In genomic region chr1:1374068-1374860, GRCh38 we compare ENCODE assay signal across 6 cellular contexts. TPM values are rescaled to one million over a fixed set of nuclear protein-coding genes. Genes with fewer than 3 reads are reported as not detected.
DNase-seq lines count a peak whose midpoint lies in the region; ATAC-seq and TF ChIP-seq lines count a peak whose summit lies in the region.

No MANE protein-coding gene starts in this region.

- H3K27ac ChIP-seq in BLaER1 treated with 17β-estradiol and CSF1 and Interleukin-3, amounts not matched to agents 10 nM and 100 nM, result peak overlapping the region; percentile 89 to 98 (median 95)
- H3K27ac ChIP-seq in prostate gland, result peak overlapping the region; percentile 88 to 91

- ATAC-seq in HG03280 (IDR thresholded peaks at IDR 0.05; ENCODE audit: unreplicated experiment), result peak; percentile 4
- ATAC-seq in GM21717 (IDR thresholded peaks at IDR 0.05; ENCODE audit: unreplicated experiment), result no peak

- intact Hi-C loops in prostate gland (cut with DNase I), result loop anchor here (5.0 kb wide), 1 partner anchor 252 kb away; no protein-coding TSS in a partner anchor

- H3K27me3 ChIP-seq in BLaER1 treated with 17β-estradiol and CSF1 and Interleukin-3, amounts not matched to agents 10 nM and 100 nM, result no peaks in the 10 kb centered on the region
- no peaks in the 10 kb centered on the region for H3K27me3 ChIP-seq in prostate gland (replicated peaks; ENCODE audit: insufficient read depth)

- peaks cover 46 to 60% (median 59%) of the 10 kb centered on the region in 10 experiments for H3K4me1 ChIP-seq in BLaER1 treated with 17β-estradiol and CSF1 and Interleukin-3, amounts not matched to agents 10 nM and 100 nM
- peaks cover 17% of the 10 kb centered on the region for H3K4me1 ChIP-seq in prostate gland (replicated peaks)

- DNase-seq in dermis blood vessel endothelial cell (peak; percentile 32), prostate gland (ENCODE audit: low spot score) (no peak), AML-193 (lab: John Stamatoyannopoulos, UW) (no peak)

- peaks cover 4 to 45% (median 41%) of the 10 kb centered on the region in 11 experiments; a peak in 21 of 22 replicates for H4K20me1 ChIP-seq in BLaER1 treated with 17β-estradiol and CSF1 and Interleukin-3, amounts not matched to agents 10 nM and 100 nM

- no peak for TF ChIP-seq POLR2A in prostate gland (IDR thresholded peaks at IDR 0.05)

- 22% methylated on average over 49 of the region's 56 CpGs for WGBS in prostate gland

- no peak for TF ChIP-seq CTCF in prostate gland (IDR thresholded peaks at IDR 0.05)

- peak overlapping the region; percentile 95 to 100 (median 100) for H3K4me2 ChIP-seq in BLaER1 treated with 17β-estradiol and CSF1 and Interleukin-3, amounts not matched to agents 10 nM and 100 nM

- no peaks in the 10 kb centered on the region for H3K9me3 ChIP-seq in BLaER1 treated with 17β-estradiol and CSF1 and Interleukin-3, amounts not matched to agents 10 nM and 100 nM (replicated peaks in 1 of 11)
- H3K9me3 ChIP-seq in prostate gland, result no peaks in the 10 kb centered on the region

- peak overlapping the region; percentile 80 to 100 (median 96) for H3K4me3 ChIP-seq in BLaER1 treated with 17β-estradiol and CSF1 and Interleukin-3, amounts not matched to agents 10 nM and 100 nM
- peak overlapping the region; percentile 96 to 98 for H3K4me3 ChIP-seq in prostate gland

- H3K9ac ChIP-seq in BLaER1 treated with 17β-estradiol and CSF1 and Interleukin-3, amounts not matched to agents 10 nM and 100 nM, result peak overlapping the region; percentile 91 to 99 (median 98)

- peaks cover 8 to 34% (median 20%) of the 10 kb centered on the region in 11 experiments for H3K36me3 ChIP-seq in BLaER1 treated with 17β-estradiol and CSF1 and Interleukin-3, amounts not matched to agents 10 nM and 100 nM
- H3K36me3 ChIP-seq in prostate gland, result no peaks in the 10 kb centered on the region

RNA-seq across cellular contexts. Expression of gene AURKAIP1, which starts 0.7 kb away (rescaled TPM):
- total RNA-seq in dermis blood vessel endothelial cell (80.2 and 106 TPM in 2 replicates), prostate gland (100 to 1,000 TPM; 152 to 161 TPM)

RNA-seq across cellular contexts. Expression of gene MXRA8, which starts 15.9 kb away (rescaled TPM):
- 0.56 and 1.7 TPM in 2 replicates for total RNA-seq in dermis blood vessel endothelial cell
- total RNA-seq in prostate gland, result 100 to 1,000 TPM in 1 of 2 donors, 10 to 100 TPM in 1; 39.0 to 152 TPM

RNA-seq across cellular contexts. Expression of gene CCNL2, which starts 24.9 kb away (rescaled TPM):
- total RNA-seq in dermis blood vessel endothelial cell (71.1 and 183 TPM in 2 replicates), prostate gland (100 to 1,000 TPM; 116 to 242 TPM)

RNA-seq across cellular contexts. Expression of gene DVL1, which starts 25.0 kb away (rescaled TPM):
- total RNA-seq in dermis blood vessel endothelial cell (43.5 and 54.6 TPM in 2 replicates), prostate gland (100 to 1,000 TPM in 1 of 2 donors, 10 to 100 TPM in 1; 70.5 to 165 TPM)

RNA-seq across cellular contexts. Expression of gene MRPL20, which starts 32.8 kb away (rescaled TPM):
- 98.2 and 102 TPM in 2 replicates for total RNA-seq in dermis blood vessel endothelial cell
- 100 to 1,000 TPM; 143 to 174 TPM for total RNA-seq in prostate gland

Comparison
In these comparisons a context has a peak if more than half of its experiments do, and no peak if none do; other contexts are left out.
1. RNA of gene MXRA8, which starts 15.9 kb away (total RNA-seq): 39.0 to 152 TPM in prostate gland; 0.56 to 1.7 TPM in dermis blood vessel endothelial cell; every median in the first group is over 10 times any median in the second.